8 cellular contexts compared by ENCODE assay signal in the genomic region with DNA sequence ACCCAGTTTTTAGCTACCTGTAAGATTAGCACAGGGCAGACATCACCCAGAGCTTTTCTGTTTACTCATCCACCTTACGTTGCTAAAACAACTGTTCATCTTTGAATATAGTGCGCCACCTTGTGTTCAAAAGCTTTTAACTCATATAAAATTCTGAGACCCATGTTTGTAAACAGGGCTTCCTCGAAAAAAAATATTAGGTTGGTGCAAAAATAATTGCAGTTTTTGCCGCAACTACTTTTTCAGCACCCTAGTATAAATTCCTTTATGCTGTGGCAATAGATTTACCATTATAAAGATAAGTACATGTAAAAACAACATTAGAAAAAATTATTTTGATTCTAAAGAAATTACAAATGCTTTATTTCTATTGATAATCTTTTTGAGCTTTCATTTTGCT.
A peak's percentile ranks its signal among the peaks of the same experiment; 100 is the strongest.
DNase-seq lines count a peak whose midpoint lies in the region; ATAC-seq and TF ChIP-seq lines count a peak whose summit lies in the region.

No MANE protein-coding gene starts in this region.

- peak; percentile 89 for DNase-seq in DMS53 (lab: John Stamatoyannopoulos, UW)
- DNase-seq in NCI-H2171 treated with DMSO at 0.1 percent for 48 hours (lab: John Stamatoyannopoulos, UW), result peak; percentile 73
- DNase-seq in WTC11 (ENCODE audit: low spot score), result no peak
- peak; percentile 75 for DNase-seq in globus pallidus (ENCODE audit: low spot score)
- DNase-seq in progenitor cell of endocrine pancreas (ENCODE audit: low spot score, unreplicated experiment), result no peak
- DNase-seq in UCSD-AML1 (lab: John Stamatoyannopoulos, UW; ENCODE audit: unreplicated experiment), result no peak

- H3K27ac Mint-ChIP-seq in WTC11, result no peak overlapping the region
- H3K27ac Mint-ChIP-seq in progenitor cell of endocrine pancreas, result no peak overlapping the region

- peak; percentile 53; the same call in 1 of the 2 replicates for TF ChIP-seq CTCF in WTC11 (IDR thresholded peaks at IDR 0.05)
- peak; percentile 82 for TF ChIP-seq CTCF in progenitor cell of endocrine pancreas (IDR thresholded peaks at IDR 0.05; ENCODE audit: unreplicated experiment)

- CTCF ChIA-PET in WTC11 (lab: Charles Lee), result interaction anchor here (0.6 to 2.1 kb wide), 33 partner anchors 9 to 857 kb away, joined by 3 to 13 read pairs (median 4); no protein-coding TSS in a partner anchor

- ATAC-seq in GM19035 (IDR thresholded peaks at IDR 0.05; ENCODE audit: unreplicated experiment) (peak; percentile 72), HG03159 (IDR thresholded peaks at IDR 0.05; ENCODE audit: unreplicated experiment) (peak; percentile 92), WTC11 (peak; percentile 61)

- H3K4me3 Mint-ChIP-seq in WTC11 (no peak overlapping the region), progenitor cell of endocrine pancreas (ENCODE audit: low read depth) (no peak overlapping the region)

- H3K27me3 Mint-ChIP-seq in WTC11 (ENCODE audit: low read depth) (no peaks in the 10 kb centered on the region), progenitor cell of endocrine pancreas (no peaks in the 10 kb centered on the region)

- peaks cover 14% of the 10 kb centered on the region for H3K36me3 Mint-ChIP-seq in WTC11
- H3K36me3 Mint-ChIP-seq in progenitor cell of endocrine pancreas (ENCODE audit: insufficient read depth), result peaks cover 6% of the 10 kb centered on the region

- no peaks in the 10 kb centered on the region for H3K4me1 Mint-ChIP-seq in WTC11
- H3K4me1 Mint-ChIP-seq in progenitor cell of endocrine pancreas (ENCODE audit: low read depth), result no peaks in the 10 kb centered on the region

- POLR2A ChIA-PET in WTC11 (lab: Charles Lee), result interaction anchor here (0.7 kb wide), 1 partner anchor 1357 kb away, joined by 3 read pairs; no protein-coding TSS in a partner anchor

- H3K9me3 Mint-ChIP-seq in WTC11, result no peaks in the 10 kb centered on the region
- no peaks in the 10 kb centered on the region for H3K9me3 Mint-ChIP-seq in progenitor cell of endocrine pancreas (ENCODE audit: low read depth)

TF ChIP-seq in WTC11, 78 proteins besides CTCF, POLR2A, EP300 and RAD21:
- TF ChIP-seq MYBL2 (CRISPR knock-in tag; IDR thresholded peaks at IDR 0.05) (no peak), FOXJ3 (CRISPR knock-in tag; IDR thresholded peaks at IDR 0.05; ENCODE audit: borderline replicate concordance) (no peak), SP1 (CRISPR knock-in tag; conservative IDR thresholded peaks at IDR 0.05) (no peak), SMAD4 (CRISPR knock-in tag; IDR thresholded peaks at IDR 0.05) (no peak), ZNF423 (CRISPR knock-in tag; IDR thresholded peaks at IDR 0.05) (no peak)
- TF ChIP-seq, protein P1, sequence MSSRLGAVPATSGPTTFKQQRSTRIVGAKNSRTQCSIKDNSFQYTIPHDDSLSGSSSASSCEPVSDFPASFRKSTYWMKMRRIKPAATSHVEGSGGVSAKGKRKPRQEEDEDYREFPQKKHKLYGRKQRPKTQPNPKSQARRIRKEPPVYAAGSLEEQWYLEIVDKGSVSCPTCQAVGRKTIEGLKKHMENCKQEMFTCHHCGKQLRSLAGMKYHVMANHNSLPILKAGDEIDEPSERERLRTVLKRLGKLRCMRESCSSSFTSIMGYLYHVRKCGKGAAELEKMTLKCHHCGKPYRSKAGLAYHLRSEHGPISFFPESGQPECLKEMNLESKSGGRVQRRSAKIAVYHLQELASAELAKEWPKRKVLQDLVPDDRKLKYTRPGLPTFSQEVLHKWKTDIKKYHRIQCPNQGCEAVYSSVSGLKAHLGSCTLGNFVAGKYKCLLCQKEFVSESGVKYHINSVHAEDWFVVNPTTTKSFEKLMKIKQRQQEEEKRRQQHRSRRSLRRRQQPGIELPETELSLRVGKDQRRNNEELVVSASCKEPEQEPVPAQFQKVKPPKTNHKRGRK (CRISPR knock-in tag; IDR thresholded peaks at IDR 0.05; ENCODE audit: borderline replicate concordance), result no peak
TF ChIP-seq in WTC11: peak in this region for 0.

Comparison
In these comparisons a context has a peak if more than half of its experiments do, and no peak if none do; other contexts are left out.
1. DNase-seq: peak in DMS53 (single experiment), NCI-H2171 treated with DMSO at 0.1 percent for 48 hours (single experiment) and globus pallidus (single experiment); none in WTC11 (single experiment), progenitor cell of endocrine pancreas (single experiment) and UCSD-AML1 (single experiment).
2. Peak in every context shown above with its lines, with median percentiles within 50 percentile points of each other: ATAC-seq.